Comparison of ENCODE assay signal across 9 cellular contexts in the genomic region with DNA sequence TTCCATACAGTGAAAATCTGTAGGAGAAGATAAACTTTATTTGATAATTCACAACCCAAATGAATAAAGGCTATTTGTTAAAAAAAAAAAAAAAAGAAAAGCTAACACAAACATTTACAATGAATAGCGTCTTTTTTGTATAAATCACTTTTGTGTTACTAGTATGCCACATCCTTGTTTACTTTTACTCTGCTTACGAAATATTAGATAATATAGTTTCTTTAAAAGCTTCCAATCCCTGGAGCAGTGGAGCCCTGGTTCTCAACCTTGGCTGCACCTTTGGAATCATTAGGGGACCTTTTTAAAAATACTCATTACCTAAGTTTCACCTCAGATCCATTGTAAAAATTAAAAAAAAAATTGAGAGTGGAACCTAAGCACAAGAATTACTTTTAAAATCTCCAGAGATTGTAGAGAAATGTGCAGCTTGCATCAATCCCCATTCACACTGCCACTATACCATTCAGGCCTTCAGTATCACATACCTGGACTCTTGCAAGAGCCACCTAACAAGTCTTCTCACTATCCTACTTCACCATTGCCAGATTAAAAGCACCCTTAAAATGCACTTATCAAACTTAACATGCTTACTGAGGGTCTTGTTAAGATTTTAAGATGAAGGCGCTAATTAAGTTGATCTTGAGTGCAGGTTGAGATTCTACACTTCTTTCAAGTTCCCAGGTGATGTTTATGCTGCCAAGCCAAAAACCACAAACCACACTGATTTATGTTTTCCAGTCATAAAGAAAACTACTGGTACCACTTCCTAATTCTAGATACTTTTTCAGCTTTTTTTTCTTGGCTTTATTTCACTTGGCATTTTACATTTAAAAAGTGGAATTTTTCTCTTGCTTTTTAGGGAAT. TPM values are rescaled to one million over a fixed set of nuclear protein-coding genes. Genes with fewer than 3 reads are reported as not detected.
DNase-seq lines count a peak whose midpoint lies in the region; ATAC-seq and TF ChIP-seq lines count a peak whose summit lies in the region.
"Had no signal": no experiment of that assay in that cellular context is flagged by ENCODE, and none has a peak within 500 bp of the region (broad histone marks: within the 10 kb centered on the region; RNA-seq: fewer than 3 reads in every experiment).

No MANE protein-coding gene starts in this region.

- ATAC-seq in GM18505 (IDR thresholded peaks at IDR 0.05; ENCODE audit: unreplicated experiment) (peak; percentile 97), GM21360 (IDR thresholded peaks at IDR 0.05; ENCODE audit: unreplicated experiment) (peak; percentile 93), HG03103 (IDR thresholded peaks at IDR 0.05; ENCODE audit: low read depth, unreplicated experiment) (peak; percentile 89), PC-3 (peak; percentile 41)

- POLR2A ChIA-PET in PC-3 (lab: Charles Lee; ENCODE audit: unreplicated experiment) = no interaction called here

- H3K27ac ChIP-seq in PC-3 (ENCODE audit: low read length) = peak overlapping the region; percentile 65
- H3K27ac ChIP-seq in SJCRH30 = no peak overlapping the region
- H3K27ac ChIP-seq: SK-N-MC had no signal

- DNase-seq in PC-3 (peak; percentile 48), ureter (ENCODE audit: low spot score) (no peak), SJCRH30 (no peak), DMS 273 (lab: John Stamatoyannopoulos, UW; ENCODE audit: unreplicated experiment) (no peak), medulla oblongata (ENCODE audit: extremely low spot score) (no peak)

- H3K4me2 ChIP-seq in PC-3 (ENCODE audit: low read length) = peak overlapping the region; percentile 25

- no peak for TF ChIP-seq POLR2A in GM18505 (IDR thresholded peaks at IDR 0.05; ENCODE audit: borderline replicate concordance, extremely low read depth, insufficient read depth, insufficient read length)

- no peaks in the 10 kb centered on the region for H3K36me3 ChIP-seq in PC-3 (ENCODE audit: low read depth, low read length)
- no peaks in the 10 kb centered on the region for H3K36me3 ChIP-seq in SJCRH30

- H3K9ac ChIP-seq in PC-3 (ENCODE audit: low read length) = no peak overlapping the region

- no peak overlapping the region for H3K4me3 ChIP-seq in PC-3 (ENCODE audit: low read length)
- no peak overlapping the region for H3K4me3 ChIP-seq in SJCRH30
- H3K4me3 ChIP-seq: SK-N-MC had no signal

- H3K9me3 ChIP-seq in PC-3 (ENCODE audit: low read length) = no peaks in the 10 kb centered on the region
- no peaks in the 10 kb centered on the region for H3K9me3 ChIP-seq in SJCRH30 (replicated peaks)

- CTCF ChIA-PET in PC-3 (lab: Charles Lee) = no interaction called here

- intact Hi-C loops in PC-3 (cut with micrococcal nuclease) = loop anchor here (10.0 kb wide), 1 partner anchor 292 kb away; no protein-coding TSS in a partner anchor

- no peak for TF ChIP-seq CTCF in PC-3 (conservative IDR thresholded peaks at IDR 0.05; ENCODE audit: low read depth, low read length)

- no TSS peak for BruUV-seq in PC-3 (replicated peaks; lab: Mats Ljungman, UMichigan)

- no peaks in the 10 kb centered on the region for H4K20me1 ChIP-seq in PC-3 (ENCODE audit: low read length)

- peaks cover 39% of the 10 kb centered on the region for H3K4me1 ChIP-seq in PC-3 (ENCODE audit: insufficient read depth, low read length)
- H3K4me1 ChIP-seq in SJCRH30 = 0 out of 2 replicates have a peak, but pooled peaks cover 2% of the 10 kb centered on the region

- H3K79me2 ChIP-seq in PC-3 (ENCODE audit: low read length) = no peaks in the 10 kb centered on the region

- H3K27me3 ChIP-seq in PC-3 (ENCODE audit: low read length) (no peaks in the 10 kb centered on the region), SJCRH30 (no peaks in the 10 kb centered on the region)

- no peak overlapping the region for H2AFZ ChIP-seq in PC-3 (ENCODE audit: low read length)

- no peaks in the 10 kb centered on the region for H3K9me2 ChIP-seq in PC-3 (replicated peaks; ENCODE audit: low read length)

- H3F3A ChIP-seq in PC-3 (ENCODE audit: low read length, unreplicated experiment) = no peaks in the 10 kb centered on the region

RNA-seq across cellular contexts. Expression of gene ZC3H15, which starts 59.7 kb away (rescaled TPM):
- total RNA-seq in PC-3 (2014; rRNA removed) (58.2 and 64.9 TPM in 2 replicates), ureter (64.6 TPM)
- 303 and 335 TPM in 2 replicates for total RNA-seq in SJCRH30 (2014; rRNA removed; shearing (Covaris generic))

Comparison
In these comparisons a context has a peak if more than half of its experiments do, and no peak if none do; other contexts are left out.
1. ATAC-seq: peak in every context shown above with its lines; median percentile 97 in GM18505; 93 in GM21360; 89 in HG03103; 41 in PC-3.